In the genomic region with DNA sequence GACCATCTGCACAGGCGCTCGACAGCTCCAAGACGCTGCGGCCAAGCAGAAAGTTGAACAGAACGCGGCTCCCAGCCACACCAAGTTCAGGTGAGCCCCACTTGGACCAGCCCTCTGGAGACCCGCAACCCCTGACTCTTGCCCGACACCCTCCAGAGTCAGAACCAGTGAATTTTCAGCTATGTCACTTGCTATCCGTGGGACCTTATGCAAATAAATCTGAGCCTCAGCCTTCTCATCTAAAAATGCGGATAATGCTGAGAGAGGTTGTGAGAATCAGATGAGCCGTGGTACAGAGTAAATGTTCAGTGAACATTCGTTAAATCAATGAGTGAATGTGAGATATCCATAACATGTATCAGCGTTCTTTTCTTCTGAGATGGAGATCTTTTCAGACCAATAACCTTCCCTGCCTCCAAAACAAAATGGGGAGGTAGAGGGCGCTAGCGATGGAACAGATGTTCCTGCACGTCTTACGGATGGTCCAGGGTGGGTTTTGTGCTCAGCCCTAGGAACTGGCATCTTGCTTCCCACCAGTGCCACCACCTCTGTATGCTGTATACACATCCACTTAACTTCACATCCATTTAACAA, we compare ENCODE assay signal across 1 cellular context.
TF ChIP-seq lines count a peak whose summit lies in the region.

No MANE protein-coding gene starts in this region.

TF ChIP-seq in endothelial cell of umbilical vein, 7 proteins besides CTCF, POLR2A, EP300 and RAD21:
- TF ChIP-seq GATA2 (IDR thresholded peaks at IDR 0.05; ENCODE audit: insufficient read depth, insufficient read length, low read depth, low read length) (no peak), JUN (IDR thresholded peaks at IDR 0.05; ENCODE audit: borderline replicate concordance, insufficient read depth, insufficient read length, low read depth) (no peak), POLR2AphosphoS5 (IDR thresholded peaks at IDR 0.05; ENCODE audit: insufficient read depth, low read depth, low read length) (no peak), FOS (IDR thresholded peaks at IDR 0.05; ENCODE audit: borderline replicate concordance, insufficient read depth, low read length) (no peak), EZH2 (IDR thresholded peaks at IDR 0.05; ENCODE audit: borderline replicate concordance, low read depth, low read length, severe bottlenecking) (no peak), MYC (IDR thresholded peaks at IDR 0.05; ENCODE audit: low read depth, low read length) (no peak)
- TF ChIP-seq, protein P1, sequence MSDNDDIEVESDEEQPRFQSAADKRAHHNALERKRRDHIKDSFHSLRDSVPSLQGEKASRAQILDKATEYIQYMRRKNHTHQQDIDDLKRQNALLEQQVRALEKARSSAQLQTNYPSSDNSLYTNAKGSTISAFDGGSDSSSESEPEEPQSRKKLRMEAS (IDR thresholded peaks at IDR 0.05; ENCODE audit: insufficient read depth, insufficient read length) = no peak
